1 cellular context compared by ENCODE assay signal in the genomic region with DNA sequence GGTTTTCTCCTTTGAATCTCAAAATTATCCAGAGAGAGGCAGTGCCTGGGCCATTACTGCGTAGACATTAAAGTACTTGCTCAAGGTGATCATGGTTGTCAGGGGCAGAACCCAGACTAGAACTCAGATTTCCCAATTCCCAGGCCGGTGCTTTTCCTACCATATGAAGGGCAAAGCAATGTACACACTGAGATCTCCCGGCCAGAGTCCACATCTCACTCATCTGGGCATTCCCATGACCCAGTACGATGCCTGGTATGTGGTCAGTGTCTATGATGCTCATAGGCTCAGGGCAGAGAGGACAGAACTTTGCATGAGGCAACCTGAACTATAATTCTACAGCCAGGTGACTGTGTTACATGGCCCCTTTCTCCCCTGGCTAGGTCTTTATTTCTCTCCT.
TF ChIP-seq lines count a peak whose summit lies in the region.

No MANE protein-coding gene starts in this region.

TF ChIP-seq in HepG2, 621 proteins besides CTCF, POLR2A, EP300 and RAD21 (continued from another document):
- TF ChIP-seq, protein P1, sequence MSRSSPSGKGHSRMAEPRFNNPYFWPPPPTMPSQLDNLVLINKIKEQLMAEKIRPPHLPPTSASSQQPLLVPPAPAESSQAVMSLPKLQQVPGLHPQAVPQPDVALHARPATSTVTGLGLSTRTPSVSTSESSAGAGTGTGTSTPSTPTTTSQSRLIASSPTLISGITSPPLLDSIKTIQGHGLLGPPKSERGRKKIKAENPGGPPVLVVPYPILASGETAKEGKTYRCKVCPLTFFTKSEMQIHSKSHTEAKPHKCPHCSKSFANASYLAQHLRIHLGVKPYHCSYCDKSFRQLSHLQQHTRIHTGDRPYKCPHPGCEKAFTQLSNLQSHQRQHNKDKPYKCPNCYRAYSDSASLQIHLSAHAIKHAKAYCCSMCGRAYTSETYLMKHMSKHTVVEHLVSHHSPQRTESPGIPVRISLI (CRISPR knock-in tag; IDR thresholded peaks at IDR 0.05; ENCODE audit: borderline replicate concordance) = no peak
- TF ChIP-seq, protein P2, sequence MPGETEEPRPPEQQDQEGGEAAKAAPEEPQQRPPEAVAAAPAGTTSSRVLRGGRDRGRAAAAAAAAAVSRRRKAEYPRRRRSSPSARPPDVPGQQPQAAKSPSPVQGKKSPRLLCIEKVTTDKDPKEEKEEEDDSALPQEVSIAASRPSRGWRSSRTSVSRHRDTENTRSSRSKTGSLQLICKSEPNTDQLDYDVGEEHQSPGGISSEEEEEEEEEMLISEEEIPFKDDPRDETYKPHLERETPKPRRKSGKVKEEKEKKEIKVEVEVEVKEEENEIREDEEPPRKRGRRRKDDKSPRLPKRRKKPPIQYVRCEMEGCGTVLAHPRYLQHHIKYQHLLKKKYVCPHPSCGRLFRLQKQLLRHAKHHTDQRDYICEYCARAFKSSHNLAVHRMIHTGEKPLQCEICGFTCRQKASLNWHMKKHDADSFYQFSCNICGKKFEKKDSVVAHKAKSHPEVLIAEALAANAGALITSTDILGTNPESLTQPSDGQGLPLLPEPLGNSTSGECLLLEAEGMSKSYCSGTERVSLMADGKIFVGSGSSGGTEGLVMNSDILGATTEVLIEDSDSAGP (CRISPR knock-in tag; IDR thresholded peaks at IDR 0.05; ENCODE audit: borderline replicate concordance) = no peak
- TF ChIP-seq TBX3 (IDR thresholded peaks at IDR 0.05; ENCODE audit: borderline replicate concordance) (no peak), RFXAP (CRISPR knock-in tag; IDR thresholded peaks at IDR 0.05; ENCODE audit: borderline replicate concordance) (no peak), ZNF768 (CRISPR knock-in tag; IDR thresholded peaks at IDR 0.05) (no peak), BRCA1 (CRISPR knock-in tag; IDR thresholded peaks at IDR 0.05) (no peak), HNRNPK (IDR thresholded peaks at IDR 0.05; ENCODE audit: low read depth, low read length, poor library complexity, severe bottlenecking) (no peak), CENPT (CRISPR knock-in tag; IDR thresholded peaks at IDR 0.05; ENCODE audit: low read depth) (no peak), ZNF607 (CRISPR knock-in tag; IDR thresholded peaks at IDR 0.05; ENCODE audit: borderline replicate concordance) (no peak)
- TF ChIP-seq, protein P3, sequence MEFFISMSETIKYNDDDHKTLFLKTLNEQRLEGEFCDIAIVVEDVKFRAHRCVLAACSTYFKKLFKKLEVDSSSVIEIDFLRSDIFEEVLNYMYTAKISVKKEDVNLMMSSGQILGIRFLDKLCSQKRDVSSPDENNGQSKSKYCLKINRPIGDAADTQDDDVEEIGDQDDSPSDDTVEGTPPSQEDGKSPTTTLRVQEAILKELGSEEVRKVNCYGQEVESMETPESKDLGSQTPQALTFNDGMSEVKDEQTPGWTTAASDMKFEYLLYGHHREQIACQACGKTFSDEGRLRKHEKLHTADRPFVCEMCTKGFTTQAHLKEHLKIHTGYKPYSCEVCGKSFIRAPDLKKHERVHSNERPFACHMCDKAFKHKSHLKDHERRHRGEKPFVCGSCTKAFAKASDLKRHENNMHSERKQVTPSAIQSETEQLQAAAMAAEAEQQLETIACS (CRISPR knock-in tag; IDR thresholded peaks at IDR 0.05) = no peak
